23 cellular contexts compared by ENCODE assay signal in the genomic region with DNA sequence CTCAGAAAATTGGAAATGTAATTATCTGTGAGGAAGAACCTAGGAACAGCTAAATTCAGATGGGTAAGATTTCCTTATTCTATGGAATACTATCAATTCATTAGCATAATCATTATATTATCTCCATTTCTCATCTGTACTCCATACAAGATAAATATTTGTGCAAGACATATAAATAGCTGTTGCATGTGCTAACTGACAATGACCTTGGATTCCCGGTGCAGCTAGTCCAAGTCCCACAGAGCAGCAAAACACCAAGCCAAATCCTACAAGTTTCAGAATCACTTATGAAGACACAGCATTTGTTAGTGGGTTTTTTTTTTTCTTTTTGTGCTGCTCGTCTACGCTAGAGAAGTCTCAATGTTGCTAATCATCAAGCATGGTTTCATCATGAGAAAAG.
"Had no signal": no experiment of that assay in that cellular context is flagged by ENCODE, and none has a peak within 500 bp of the region (broad histone marks: within the 10 kb centered on the region; RNA-seq: fewer than 3 reads in every experiment).

No MANE protein-coding gene starts in this region.

- H3K36me3 ChIP-seq: spleen, upper lobe of left lung had no signal

- H3K4me3 Mint-ChIP-seq: activated CD4-positive, alpha-beta T cell treated with anti-CD3 and anti-CD28 coated beads, Interleukin-2, amount 10 ng/mL, durations not matched to agents 7 days and 5 days; activated naive CD4-positive, alpha-beta T cell treated with anti-CD3 and anti-CD28 coated beads, Interleukin-2, amount 50 U/mL, for 24 hours; memory B cell; nephron; T-cell; T-helper 2 cell treated with Interferon-gamma antibody and Interleukin-4, amounts not matched to agents 5 μg/mL and 100 μg/mL, for 36 hours had no signal

- H3K4me1 Mint-ChIP-seq: activated CD4-positive, alpha-beta T cell treated with anti-CD3 and anti-CD28 coated beads, Interleukin-2, amount 10 ng/mL, durations not matched to agents 7 days and 5 days; activated naive CD4-positive, alpha-beta T cell treated with anti-CD3 and anti-CD28 coated beads, Interleukin-2, amount 50 U/mL, for 24 hours; memory B cell had no signal

- H3K27ac ChIP-seq: body of pancreas, hepatocyte, upper lobe of left lung, VCaP had no signal

- H3K27ac Mint-ChIP-seq: activated CD4-positive, alpha-beta T cell treated with anti-CD3 and anti-CD28 coated beads, Interleukin-2, amount 10 ng/mL, durations not matched to agents 7 days and 5 days; activated naive CD4-positive, alpha-beta T cell treated with anti-CD3 and anti-CD28 coated beads, Interleukin-2, amount 50 U/mL, for 24 hours; memory B cell; T-cell; T-helper 2 cell treated with Interferon-gamma antibody and Interleukin-4, amounts not matched to agents 5 μg/mL and 100 μg/mL, for 36 hours had no signal

- H3K36me3 Mint-ChIP-seq: activated naive CD4-positive, alpha-beta T cell treated with anti-CD3 and anti-CD28 coated beads, Interleukin-2, amount 50 U/mL, for 24 hours; memory B cell; T-cell had no signal

- H2AFZ ChIP-seq: hepatocyte had no signal

- DNase-seq: activated CD4-positive, alpha-beta T cell treated with anti-CD3 and anti-CD28 coated beads, Interleukin-2, amount 10 ng/mL, durations not matched to agents 7 days and 5 days; activated CD4-positive, CD25-positive, alpha-beta regulatory T cell treated with anti-CD3 and anti-CD28 coated beads, Interleukin-2, amount 50 U/mL, for 72 hours; activated gamma-delta T cell treated with Interleukin-2 at 50 U/mL for 16 hours; activated T-cell treated with anti-CD3 and anti-CD28 coated beads, Interleukin-2, amount 50 U/mL, for 1 hour; anterior cingulate cortex; body of pancreas; caudate nucleus; effector memory CD4-positive, alpha-beta T cell; foreskin melanocyte; glutamatergic neuron; nucleus accumbens; retina; spleen; stimulated activated CD4-positive, alpha-beta T cell treated with anti-CD3 and anti-CD28 coated beads, Interleukin-4, amount 100 ng/mL, for 4 hours; stimulated activated naive CD8-positive, alpha-beta T cell treated with anti-CD3 and anti-CD28 coated beads, Interleukin-15, Interleukin-2, amounts not matched to agents 100 U/mL and 50 U/mL, for 24 hours; T-cell; upper lobe of left lung had no signal

- H3K27me3 ChIP-seq: body of pancreas, hepatocyte, spleen, upper lobe of left lung had no signal

- H3K9me3 Mint-ChIP-seq: activated CD4-positive, alpha-beta T cell treated with anti-CD3 and anti-CD28 coated beads, Interleukin-2, amount 10 ng/mL, durations not matched to agents 7 days and 5 days; activated naive CD4-positive, alpha-beta T cell treated with anti-CD3 and anti-CD28 coated beads, Interleukin-2, amount 50 U/mL, for 24 hours; memory B cell; T-cell; T-helper 2 cell treated with Interferon-gamma antibody and Interleukin-4, amounts not matched to agents 5 μg/mL and 100 μg/mL, for 36 hours had no signal

- H3K9me3 ChIP-seq: upper lobe of left lung had no signal

- H3K79me2 ChIP-seq: hepatocyte had no signal

- H3K4me1 ChIP-seq: upper lobe of left lung had no signal

- H3K4me3 ChIP-seq: body of pancreas, hepatocyte, spleen, upper lobe of left lung had no signal

- H3K4me2 ChIP-seq: hepatocyte had no signal
